19 cellular contexts compared by ENCODE assay signal in the genomic region with DNA sequence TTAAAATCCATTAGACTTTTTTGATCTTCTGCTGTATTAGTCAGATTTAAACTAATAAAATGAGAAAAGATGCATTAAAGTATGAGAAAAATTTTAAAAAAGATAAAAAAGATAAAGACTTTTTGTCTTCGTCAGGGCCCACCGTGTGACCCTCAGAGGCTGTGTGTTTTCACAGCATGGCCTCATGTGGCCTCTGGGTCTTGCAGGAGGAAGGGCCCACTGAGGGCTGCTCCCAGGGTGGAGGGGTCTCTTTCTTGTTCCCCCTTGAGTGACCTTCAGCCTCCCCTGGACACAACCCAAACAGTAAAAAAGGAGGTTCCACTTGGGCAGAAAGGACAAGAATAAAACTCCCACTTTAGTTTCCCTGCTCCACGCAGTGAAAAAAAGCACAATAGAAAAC.
"Had no signal": no experiment of that assay in that cellular context is flagged by ENCODE, and none has a peak within 500 bp of the region (broad histone marks: within the 10 kb centered on the region; RNA-seq: fewer than 3 reads in every experiment).

No MANE protein-coding gene starts in this region.

- H3K36me3 ChIP-seq: cardiac muscle cell, ovary had no signal

- H3K9me3 ChIP-seq: body of pancreas, ovary, psoas muscle, right atrium auricular region, SK-N-SH, stomach had no signal

- DNase-seq: activated CD4-positive, alpha-beta T cell treated with anti-CD3 and anti-CD28 coated beads for 48 hours; activated CD8-positive, alpha-beta T cell treated with anti-CD3 and anti-CD28 coated beads, Interleukin-2, amount 10 ng/mL, durations not matched to agents 7 days and 5 days; activated gamma-delta T cell treated with Interleukin-2 at 50 U/mL for 16 hours; body of pancreas; dermis blood vessel endothelial cell; effector CD8-positive, alpha-beta T cell; erythroblast; foreskin keratinocyte; natural killer cell; psoas muscle; SK-N-SH; stomach had no signal

- H3K27me3 ChIP-seq: body of pancreas, cardiac muscle cell, foreskin keratinocyte, ovary, right atrium auricular region, stomach had no signal

- H3K27ac Mint-ChIP-seq: activated CD8-positive, alpha-beta T cell treated with anti-CD3 and anti-CD28 coated beads, Interleukin-2, amount 10 ng/mL, durations not matched to agents 7 days and 5 days; activated naive CD4-positive, alpha-beta T cell treated with anti-CD3 and anti-CD28 coated beads, Interleukin-2, amount 50 U/mL, for 24 hours; mesothelial cell of epicardium; natural killer cell; stimulated activated memory B cell treated with anti-CD40 and anti-IgM and Interleukin-4, amounts not matched to agents 10 μg/mL and 1 μg/mL and 100 μg/mL, for 72 hours had no signal

- H3K4me1 Mint-ChIP-seq: activated naive CD4-positive, alpha-beta T cell treated with anti-CD3 and anti-CD28 coated beads, Interleukin-2, amount 50 U/mL, for 24 hours; natural killer cell had no signal

- ATAC-seq: activated CD8-positive, alpha-beta T cell treated with anti-CD3 and anti-CD28 coated beads, Interleukin-2, amount 10 ng/mL, durations not matched to agents 7 days and 5 days; body of pancreas; foreskin keratinocyte; natural killer cell; stimulated activated memory B cell treated with anti-CD40 and anti-IgM and Interleukin-4, amounts not matched to agents 10 μg/mL and 1 μg/mL and 100 μg/mL, for 72 hours had no signal

- H3K36me3 Mint-ChIP-seq: natural killer cell had no signal

- H3K4me3 Mint-ChIP-seq: activated CD8-positive, alpha-beta T cell treated with anti-CD3 and anti-CD28 coated beads, Interleukin-2, amount 10 ng/mL, durations not matched to agents 7 days and 5 days; activated naive CD4-positive, alpha-beta T cell treated with anti-CD3 and anti-CD28 coated beads, Interleukin-2, amount 50 U/mL, for 24 hours; mesothelial cell of epicardium; natural killer cell; stimulated activated memory B cell treated with anti-CD40 and anti-IgM and Interleukin-4, amounts not matched to agents 10 μg/mL and 1 μg/mL and 100 μg/mL, for 72 hours had no signal

- H3K27me3 Mint-ChIP-seq: activated naive CD4-positive, alpha-beta T cell treated with anti-CD3 and anti-CD28 coated beads, Interleukin-2, amount 50 U/mL, for 24 hours had no signal

- H3K27ac ChIP-seq: body of pancreas, cardiac muscle cell, foreskin keratinocyte, ovary, psoas muscle, stomach had no signal

- H3K9me3 Mint-ChIP-seq: activated naive CD4-positive, alpha-beta T cell treated with anti-CD3 and anti-CD28 coated beads, Interleukin-2, amount 50 U/mL, for 24 hours; natural killer cell; stimulated activated memory B cell treated with anti-CD40 and anti-IgM and Interleukin-4, amounts not matched to agents 10 μg/mL and 1 μg/mL and 100 μg/mL, for 72 hours had no signal

- H3K4me1 ChIP-seq: body of pancreas, foreskin keratinocyte, psoas muscle, right atrium auricular region, stomach had no signal

- H3K4me3 ChIP-seq: body of pancreas, cardiac muscle cell, ovary, psoas muscle, right atrium auricular region, skin epidermis, stomach had no signal
